ENCODE assay signal across 7 cellular contexts in the genomic region with DNA sequence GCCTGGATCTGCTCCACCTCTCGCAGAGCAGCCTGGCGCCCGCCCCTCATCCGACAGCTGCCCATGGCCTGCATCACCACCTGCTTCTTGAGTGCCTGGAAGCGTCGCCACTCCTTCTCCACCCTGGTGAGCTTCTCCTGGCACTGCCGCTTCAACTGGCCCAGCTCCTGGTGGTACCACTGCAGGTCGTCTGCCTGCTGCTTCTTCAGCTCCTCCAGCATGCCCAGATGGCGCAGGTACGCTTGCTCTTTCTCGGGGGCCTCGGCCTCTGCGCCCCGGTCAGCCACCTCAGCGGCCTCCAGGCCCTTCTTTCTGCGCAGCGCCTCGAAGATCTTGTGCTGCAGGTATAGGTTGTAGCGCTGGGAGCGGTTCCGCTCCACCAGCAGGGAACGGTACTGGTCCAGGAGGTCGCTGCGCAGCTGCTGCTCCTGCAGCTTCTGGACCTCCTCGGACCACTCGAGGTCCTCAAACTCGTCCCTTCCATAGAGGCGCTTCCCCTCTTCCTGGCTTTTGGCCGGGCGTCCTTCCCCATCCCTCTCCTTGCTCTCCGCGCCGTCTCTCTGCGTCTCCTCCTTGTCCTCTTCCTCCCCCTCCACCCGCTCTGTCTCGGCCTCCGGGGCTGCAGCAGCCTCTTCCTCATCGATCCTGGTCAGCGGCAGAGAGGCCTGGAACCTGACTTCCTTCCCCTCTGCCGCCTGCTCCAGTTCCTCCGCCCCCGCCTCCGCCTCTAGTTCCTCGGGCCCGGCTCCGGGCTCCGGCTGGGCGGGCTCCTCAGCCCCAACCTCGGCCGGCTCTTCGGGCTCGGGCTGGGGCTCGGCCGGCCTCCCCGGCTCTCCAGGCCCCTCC. TPM values are rescaled to one million over a fixed set of nuclear protein-coding genes. Genes with fewer than 3 reads are reported as not detected.
DNase-seq lines count a peak whose midpoint lies in the region; TF ChIP-seq lines count a peak whose summit lies in the region.

No MANE protein-coding gene starts in this region.

- H3K9me3 Mint-ChIP-seq in activated CD4-positive, alpha-beta memory T cell treated with anti-CD3 and anti-CD28 coated beads, Interleukin-2, amount 10 ng/mL, durations not matched to agents 7 days and 5 days, result no peaks in the 10 kb centered on the region
- peaks cover 5% of the 10 kb centered on the region for H3K9me3 Mint-ChIP-seq in neural progenitor cell

- no peaks in the 10 kb centered on the region for H3K9me3 ChIP-seq in neural progenitor cell (ENCODE audit: low read depth)

- H3K4me3 ChIP-seq in foreskin fibroblast (ENCODE audit: low read depth in 1 of 2, low read length in 2 of 2) (peak overlapping the region; percentile 78 to 85), neural progenitor cell (peak overlapping the region; percentile 67)

- peaks cover 19% of the 10 kb centered on the region for H3K36me3 Mint-ChIP-seq in activated CD4-positive, alpha-beta memory T cell treated with anti-CD3 and anti-CD28 coated beads, Interleukin-2, amount 10 ng/mL, durations not matched to agents 7 days and 5 days (ENCODE audit: low read depth)
- peaks cover 11% of the 10 kb centered on the region for H3K36me3 Mint-ChIP-seq in neural progenitor cell

- peak; percentile 51 for DNase-seq in GM10248 (ENCODE audit: extremely low spot score)
- peak; percentile 50 for DNase-seq in HCEC 1CT
- DNase-seq in NCI-H1105 treated with DMSO at 0.1 percent for 48 hours (lab: John Stamatoyannopoulos, UW), result peak; percentile 50
- DNase-seq in activated CD4-positive, alpha-beta memory T cell treated with anti-CD3 and anti-CD28 coated beads, Interleukin-2, amount 10 ng/mL, durations not matched to agents 7 days and 5 days, result no peak
- no peak for DNase-seq in foreskin fibroblast
- peak; percentile 14 for DNase-seq in neural progenitor cell (ENCODE audit: low spot score)
- no peak for DNase-seq in DMS153 (lab: John Stamatoyannopoulos, UW)

- peaks cover 35% of the 10 kb centered on the region for H3K27me3 ChIP-seq in neural progenitor cell

- H3K4me2 ChIP-seq in neural progenitor cell, result peak overlapping the region; percentile 90

- H3K9ac ChIP-seq in neural progenitor cell, result no peak overlapping the region

- peak overlapping the region; percentile 72 for H3K4me3 Mint-ChIP-seq in activated CD4-positive, alpha-beta memory T cell treated with anti-CD3 and anti-CD28 coated beads, Interleukin-2, amount 10 ng/mL, durations not matched to agents 7 days and 5 days
- H3K4me3 Mint-ChIP-seq in neural progenitor cell, result peak overlapping the region; percentile 92

- H3K79me2 ChIP-seq in neural progenitor cell (ENCODE audit: low read depth), result peaks cover 36% of the 10 kb centered on the region

- peaks cover 44% of the 10 kb centered on the region for H4K20me1 ChIP-seq in neural progenitor cell (ENCODE audit: low read depth)

- H3K36me3 ChIP-seq in neural progenitor cell, result no peaks in the 10 kb centered on the region

- peaks cover 17% of the 10 kb centered on the region for H3F3A ChIP-seq in neural progenitor cell (ENCODE audit: low read depth)

- H3K27ac ChIP-seq in neural progenitor cell, result no peak overlapping the region

- peak overlapping the region; percentile 35 for H3K27ac Mint-ChIP-seq in activated CD4-positive, alpha-beta memory T cell treated with anti-CD3 and anti-CD28 coated beads, Interleukin-2, amount 10 ng/mL, durations not matched to agents 7 days and 5 days
- H3K27ac Mint-ChIP-seq in neural progenitor cell, result peak overlapping the region; percentile 97

- peak overlapping the region; percentile 74 for H2AFZ ChIP-seq in neural progenitor cell (replicated peaks)

- peaks cover 10% of the 10 kb centered on the region for H3K27me3 Mint-ChIP-seq in activated CD4-positive, alpha-beta memory T cell treated with anti-CD3 and anti-CD28 coated beads, Interleukin-2, amount 10 ng/mL, durations not matched to agents 7 days and 5 days
- H3K27me3 Mint-ChIP-seq in neural progenitor cell (ENCODE audit: insufficient read depth, low read depth), result peaks cover 9% of the 10 kb centered on the region

- H3K4me1 ChIP-seq in neural progenitor cell, result peaks cover 8% of the 10 kb centered on the region

- TF ChIP-seq CTCF in GM10248 (IDR thresholded peaks at IDR 0.05; ENCODE audit: control extremely low read depth, extremely low read depth, low read depth, missing control alignments) (no peak), foreskin fibroblast (IDR thresholded peaks at IDR 0.05; ENCODE audit: low read depth, low read length) (no peak), neural progenitor cell (IDR thresholded peaks at IDR 0.05) (no peak)

- H3K4me1 Mint-ChIP-seq in activated CD4-positive, alpha-beta memory T cell treated with anti-CD3 and anti-CD28 coated beads, Interleukin-2, amount 10 ng/mL, durations not matched to agents 7 days and 5 days, result peaks cover 45% of the 10 kb centered on the region
- peaks cover 33% of the 10 kb centered on the region for H3K4me1 Mint-ChIP-seq in neural progenitor cell

- CTCF ChIA-PET in GM10248 (lab: Yijun Ruan, JAX), result interaction anchor here (0.7 to 7.1 kb wide), 28 partner anchors 7 to 368 kb away, joined by 3 to 115 read pairs (median 6); a partner anchor contains a TSS
- CTCF ChIA-PET in activated CD4-positive, alpha-beta memory T cell treated with anti-CD3 and anti-CD28 coated beads, Interleukin-2, amount 10 ng/mL, durations not matched to agents 7 days and 5 days (lab: Charles Lee), result interaction anchor here (0.6 to 7.0 kb wide), 32 partner anchors 7 to 325 kb away, joined by 3 to 127 read pairs (median 4); a partner anchor contains a TSS

- POLR2A ChIA-PET in GM10248 (lab: Yijun Ruan, JAX), result interaction anchor here (1.3 kb wide), 1 partner anchor 26 kb away, joined by 16 read pairs; a partner anchor contains a TSS
- POLR2A ChIA-PET in activated CD4-positive, alpha-beta memory T cell treated with anti-CD3 and anti-CD28 coated beads, Interleukin-2, amount 10 ng/mL, durations not matched to agents 7 days and 5 days (lab: Charles Lee), result interaction anchor here (0.7 to 11.9 kb wide), 17 partner anchors 16 to 401 kb away, joined by 3 to 187 read pairs (median 7); a partner anchor contains a TSS

RNA-seq across cellular contexts. Expression of a gene that starts 1.1 kb away (rescaled TPM):
- total RNA-seq in activated CD4-positive, alpha-beta memory T cell treated with anti-CD3 and anti-CD28 coated beads, Interleukin-2, amount 10 ng/mL, durations not matched to agents 7 days and 5 days, result 10 to 100 TPM; 26.6 to 27.3 TPM
- total RNA-seq in neural progenitor cell (ENCODE audit: low replicate concordance), result 10.6 and 12.6 TPM in 2 replicates

RNA-seq across cellular contexts. Expression of a gene that starts 25.8 kb away (rescaled TPM):
- 10 to 100 TPM; 39.8 to 40.0 TPM for total RNA-seq in activated CD4-positive, alpha-beta memory T cell treated with anti-CD3 and anti-CD28 coated beads, Interleukin-2, amount 10 ng/mL, durations not matched to agents 7 days and 5 days
- total RNA-seq in neural progenitor cell (ENCODE audit: low replicate concordance), result 13.7 and 21.0 TPM in 2 replicates

Comparison
In these comparisons a context has a peak if more than half of its experiments do, and no peak if none do; other contexts are left out.
1. DNase-seq: peak in GM10248 (single experiment), HCEC 1CT (single experiment), NCI-H1105 treated with DMSO at 0.1 percent for 48 hours (single experiment) and neural progenitor cell (single experiment); none in activated CD4-positive, alpha-beta memory T cell treated with anti-CD3 and anti-CD28 coated beads, Interleukin-2, amount 10 ng/mL, durations not matched to agents 7 days and 5 days (single experiment), foreskin fibroblast (0 of 2) and DMS153 (single experiment).